8 cellular contexts compared by ENCODE assay signal in genomic region chr9:34628656-34629491, GRCh38. TPM values are rescaled to one million over a fixed set of nuclear protein-coding genes. Genes with fewer than 3 reads are reported as not detected.
DNase-seq lines count a peak whose midpoint lies in the region; ATAC-seq and TF ChIP-seq lines count a peak whose summit lies in the region.

ARID3C (minus strand) TSS chr9:34629066; CDS start chr9:34628014, 1,052 bp downstream.

- no peak within 1 kb of the TSS for H4K8ac ChIP-seq in H9 (replicated peaks; ENCODE audit: insufficient read length, low read depth, low read length)

- H3K27ac ChIP-seq in H9 (ENCODE audit: insufficient read length, low read depth, low read length) (no peak within 1 kb of the TSS), VCaP (peak within 1 kb of the TSS; percentile 34; the same call in 1 of the 2 replicates), mesodermal cell (ENCODE audit: low read depth, low read length, severe bottlenecking) (no peak within 1 kb of the TSS), tibial nerve (peak within 1 kb of the TSS in 1 of 4 donors; percentile 8)

- WGBS in H9 (ENCODE audit: extremely low coverage, insufficient read length, low lambda C conversion rate): no CpG with 5 or more reads among the region's 69 CpGs
- 3 to 4% methylated on average over 55 to 60 of the region's 69 CpGs for WGBS in mesodermal cell (ENCODE audit: insufficient coverage in 2 of 2), 2 experiments
- 2 to 3% methylated on average over 34 to 51 of the region's 69 CpGs for WGBS in tibial nerve, 2 donors

- no peak within 1 kb of the TSS for H2AK5ac ChIP-seq in H9 (ENCODE audit: insufficient read length, low read length)

- H3T11ph ChIP-seq in H9 (ENCODE audit: low read length): no peak within 1 kb of the TSS

- H3K9me3 Mint-ChIP-seq in H9: peaks cover 0 to 6% of the 10 kb centered on the region in 2 experiments; a peak in 3 of 5 replicates

- H2BK15ac ChIP-seq in H9 (ENCODE audit: low read depth, low read length): no peak within 1 kb of the TSS

- no peak within 1 kb of the TSS for H3K9ac ChIP-seq in H9 (ENCODE audit: extremely low read depth, insufficient read length, low read length)

- H3K4me1 ChIP-seq in H9 (ENCODE audit: insufficient read depth, low read length) (no peaks in the 10 kb centered on the region), mesodermal cell (ENCODE audit: control insufficient read depth, insufficient read depth, low read length, poor library complexity, severe bottlenecking) (peaks cover 9% of the 10 kb centered on the region), tibial nerve (peaks cover 0 to 50% (median 16%) of the 10 kb centered on the region in 4 donors)

- H3K23me2 ChIP-seq in H9 (ENCODE audit: insufficient read length, low read depth, low read length, poor library complexity, severe bottlenecking): peaks cover 13% of the 10 kb centered on the region

- no peaks in the 10 kb centered on the region for H4K20me1 ChIP-seq in H9 (ENCODE audit: control insufficient read depth, insufficient read depth, insufficient read length)

- no peaks in the 10 kb centered on the region for H3K79me1 ChIP-seq in H9 (ENCODE audit: insufficient read depth, low read depth, low read length, poor library complexity, severe bottlenecking)

- H3K27me3 Mint-ChIP-seq in H9 (ENCODE audit: low read depth): peaks cover 88% of the 10 kb centered on the region

- POLR2A ChIA-PET in AG04449 (lab: Yijun Ruan, JAX): no interaction called here

- no peak within 1 kb of the TSS for H2BK5ac ChIP-seq in H9 (ENCODE audit: insufficient read length, low read length)

- no peak for TF ChIP-seq POLR2A in tibial nerve (IDR thresholded peaks at IDR 0.05)

- no peak for TF ChIP-seq EP300 in tibial nerve (IDR thresholded peaks at IDR 0.05)

- no peak for DNase-seq in AG04449 (ENCODE audit: low read depth, low spot score)
- DNase-seq in H9: peak; percentile 47
- DNase-seq in dermis blood vessel endothelial cell: peak; percentile 37
- DNase-seq in tibial nerve (ENCODE audit: low spot score in 2 of 2): no peak

- no peaks in the 10 kb centered on the region; a peak in 2 of 7 replicates for H3K36me3 Mint-ChIP-seq in H9 (ENCODE audit: insufficient read depth in 1 of 3, low read depth in 3 of 3)

- H3K4me1 Mint-ChIP-seq in H9: peaks cover 17 to 41% of the 10 kb centered on the region in 2 experiments

- no peak within 1 kb of the TSS for H3K27ac Mint-ChIP-seq in H9

- H2BK12ac ChIP-seq in H9 (ENCODE audit: insufficient read length, low read depth, low read length): no peak within 1 kb of the TSS

- H2BK20ac ChIP-seq in H9 (ENCODE audit: low read depth, low read length, poor library complexity, severe bottlenecking): no peak within 1 kb of the TSS

- H3K14ac ChIP-seq in H9 (ENCODE audit: insufficient read depth, low read length): no peak within 1 kb of the TSS

- H3K4me2 ChIP-seq in H9 (ENCODE audit: insufficient read depth, insufficient read length, low read length): peak within 1 kb of the TSS; percentile 58

- H3K79me2 ChIP-seq in H9 (ENCODE audit: insufficient read depth, low read length): no peaks in the 10 kb centered on the region

- no peak within 1 kb of the TSS for H3K18ac ChIP-seq in H9 (ENCODE audit: insufficient read length, low read depth, low read length)

- no peak within 1 kb of the TSS for H3K56ac ChIP-seq in H9 (ENCODE audit: insufficient read length, low read depth, low read length)

- H2BK120ac ChIP-seq in H9 (ENCODE audit: low read depth, low read length, poor library complexity, severe bottlenecking): no peak within 1 kb of the TSS

- H3K36me3 ChIP-seq in mesodermal cell (ENCODE audit: control insufficient read depth, insufficient read depth, low read length) (no peaks in the 10 kb centered on the region), tibial nerve (no peaks in the 10 kb centered on the region)

- H3K4me3 ChIP-seq in AG04449 (ENCODE audit: low read depth, low read length): peak within 1 kb of the TSS; percentile 39
- peak within 1 kb of the TSS; percentile 19 for H3K4me3 ChIP-seq in mesodermal cell (ENCODE audit: extremely low read depth, insufficient read depth, low read length, poor library complexity, severe bottlenecking)
- H3K4me3 ChIP-seq in tibial nerve: peak within 1 kb of the TSS; percentile 12 to 53 (median 34)

- no peak within 1 kb of the TSS for H4K91ac ChIP-seq in H9 (ENCODE audit: insufficient read length, low read depth, low read length)

- H3K23ac ChIP-seq in H9 (ENCODE audit: insufficient read length, low read depth, low read length): no peak within 1 kb of the TSS

- H3K4ac ChIP-seq in H9 (ENCODE audit: low read depth, low read length): no peak within 1 kb of the TSS

- H3K4me3 Mint-ChIP-seq in H9: peak within 1 kb of the TSS; percentile 64 to 86

- TF ChIP-seq CTCF in AG04449 (IDR thresholded peaks at IDR 0.05; ENCODE audit: insufficient read depth, low read length, missing control alignments): no peak
- no peak for TF ChIP-seq CTCF in H9 (conservative IDR thresholded peaks at IDR 0.05)
- TF ChIP-seq CTCF in VCaP (conservative IDR thresholded peaks at IDR 0.05): peak; percentile 26; the same call in 1 of the 2 replicates
- peak in 1 of 5 experiments; percentile 4 for TF ChIP-seq CTCF in tibial nerve (IDR thresholded peaks at IDR 0.05)

- no peak within 1 kb of the TSS for H2AFZ ChIP-seq in H9 (ENCODE audit: low read length)

- H3K9me3 ChIP-seq in H9 (ENCODE audit: control insufficient read depth, low read depth, low read length): no peaks in the 10 kb centered on the region
- H3K9me3 ChIP-seq in mesodermal cell (ENCODE audit: control insufficient read depth, low read length): no peaks in the 10 kb centered on the region
- no peaks in the 10 kb centered on the region for H3K9me3 ChIP-seq in tibial nerve

- H3K27me3 ChIP-seq in H9 (ENCODE audit: insufficient read depth, low read length) (peaks cover 56% of the 10 kb centered on the region), tibial nerve (peaks cover 2 to 65% of the 10 kb centered on the region in 2 donors)

- ATAC-seq in HG03095 (IDR thresholded peaks at IDR 0.05; ENCODE audit: unreplicated experiment) (no peak), HG03196 (IDR thresholded peaks at IDR 0.05; ENCODE audit: unreplicated experiment) (no peak)

- no peak within 1 kb of the TSS for H4K5ac ChIP-seq in H9 (ENCODE audit: insufficient read length, low read depth, low read length)

- CTCF ChIA-PET in AG04449 (lab: Yijun Ruan, JAX): interaction anchor here (1.6 to 10.9 kb wide), 5 partner anchors 7 to 74 kb away, joined by 3 to 274 read pairs (median 8); partner anchors contain the start of genes DCTN3, RPP25L and SIGMAR1

RNA-seq across cellular contexts. Expression of gene ARID3C, which starts in this region (rescaled TPM):
- not detected in 2 replicates for total RNA-seq in H9 (2021)
- total RNA-seq in dermis blood vessel endothelial cell: 0.09 and 0.51 TPM in 2 replicates
- not detected for polyA plus RNA-seq in mesodermal cell (2013, experiment 1 of 2)
- not detected for polyA plus RNA-seq in mesodermal cell (2013, experiment 2 of 2)
- 1 to 10 TPM in 2 of 4 donors, under 1 TPM in 2; 0.30 to 2.1 (median 1.3) TPM for total RNA-seq in tibial nerve

Comparison
In these comparisons a context has a peak if more than half of its experiments do, and no peak if none do; other contexts are left out.
1. Peak in DNase-seq and H3K4me2 ChIP-seq in H9; RNA of the gene not detected or under 1 TPM.
2. Peak in DNase-seq in dermis blood vessel endothelial cell; RNA of the gene not detected or under 1 TPM.